ENCODE assay signal across 8 cellular contexts in genomic region chr19:1605236-1606137, GRCh38. TPM values are rescaled to one million over a fixed set of nuclear protein-coding genes. Genes with fewer than 3 reads are reported as not detected.
DNase-seq lines count a peak whose midpoint lies in the region; ATAC-seq and TF ChIP-seq lines count a peak whose summit lies in the region.

TSS of gene UQCR11 (minus strand) at chr19:1605462. CDS start at chr19:1605409, 53 bp downstream.

- H3K27me3 Mint-ChIP-seq in activated naive CD4-positive, alpha-beta T cell treated with anti-CD3 and anti-CD28 coated beads, Interleukin-2, amount 50 U/mL, for 24 hours: no peaks in the 10 kb centered on the region

- CTCF ChIA-PET in GM10248 (lab: Yijun Ruan, JAX): interaction anchor here (0.7 to 4.6 kb wide), 8 partner anchors 11 to 165 kb away, joined by 3 to 19 read pairs (median 4); no protein-coding TSS in a partner anchor

- ATAC-seq in HG02588 (IDR thresholded peaks at IDR 0.05; ENCODE audit: unreplicated experiment) (peak; percentile 79), SK-N-SH treated with all-trans-retinoic acid at 6 μM for 48 hours (peak; percentile 91)

- no peaks in the 10 kb centered on the region for H3K9me3 Mint-ChIP-seq in activated naive CD4-positive, alpha-beta T cell treated with anti-CD3 and anti-CD28 coated beads, Interleukin-2, amount 50 U/mL, for 24 hours

- peak within 1 kb of the TSS; percentile 87 for H3K27ac ChIP-seq in temporal lobe (ENCODE audit: low read depth, low read length)

- TF ChIP-seq CTCF in GM10248 (IDR thresholded peaks at IDR 0.05; ENCODE audit: control extremely low read depth, extremely low read depth, low read depth, missing control alignments): peak; percentile 67

- POLR2A ChIA-PET in GM10248 (lab: Yijun Ruan, JAX): interaction anchor here (0.6 kb wide), 1 partner anchor 53 kb away, joined by 5 read pairs; no protein-coding TSS in a partner anchor

- DNase-seq in GM10248 (ENCODE audit: extremely low spot score) (peak; percentile 97), NCI-H1092 (lab: John Stamatoyannopoulos, UW) (peak; percentile 90), globus pallidus (ENCODE audit: low spot score) (peak; percentile 97), occipital lobe (lab: John Stamatoyannopoulos, UW) (peak; percentile 92)

- H3K36me3 Mint-ChIP-seq in activated naive CD4-positive, alpha-beta T cell treated with anti-CD3 and anti-CD28 coated beads, Interleukin-2, amount 50 U/mL, for 24 hours: peaks cover 2% of the 10 kb centered on the region

- peaks cover 39% of the 10 kb centered on the region for H3K4me1 Mint-ChIP-seq in activated naive CD4-positive, alpha-beta T cell treated with anti-CD3 and anti-CD28 coated beads, Interleukin-2, amount 50 U/mL, for 24 hours

- peak within 1 kb of the TSS; percentile 99 for H3K4me3 Mint-ChIP-seq in activated naive CD4-positive, alpha-beta T cell treated with anti-CD3 and anti-CD28 coated beads, Interleukin-2, amount 50 U/mL, for 24 hours

- H3K27ac Mint-ChIP-seq in activated naive CD4-positive, alpha-beta T cell treated with anti-CD3 and anti-CD28 coated beads, Interleukin-2, amount 50 U/mL, for 24 hours: peak within 1 kb of the TSS; percentile 100

TF ChIP-seq in SK-N-SH treated with all-trans-retinoic acid at 6 μM for 48 hours, 23 proteins besides CTCF, POLR2A, EP300 and RAD21:
- TF ChIP-seq TCF4 (CRISPR knock-in tag; IDR thresholded peaks at IDR 0.05; ENCODE audit: borderline replicate concordance) (no peak), POU6F1 (CRISPR knock-in tag; IDR thresholded peaks at IDR 0.05; ENCODE audit: borderline replicate concordance, low read depth) (no peak), ZNF565 (CRISPR knock-in tag; conservative IDR thresholded peaks at IDR 0.05; ENCODE audit: low read depth) (no peak), RARB (CRISPR knock-in tag; IDR thresholded peaks at IDR 0.05) (no peak), ZNF70 (CRISPR knock-in tag; IDR thresholded peaks at IDR 0.05) (no peak), ZFP3 (CRISPR knock-in tag; IDR thresholded peaks at IDR 0.05) (no peak), CSRNP3 (CRISPR knock-in tag; IDR thresholded peaks at IDR 0.05) (no peak), CREB5 (CRISPR knock-in tag; IDR thresholded peaks at IDR 0.05; ENCODE audit: low read depth) (no peak), TOX (CRISPR knock-in tag; IDR thresholded peaks at IDR 0.05; ENCODE audit: borderline replicate concordance) (no peak), ESRRG (CRISPR knock-in tag; IDR thresholded peaks at IDR 0.05) (no peak), PPARA (CRISPR knock-in tag; IDR thresholded peaks at IDR 0.05; ENCODE audit: borderline replicate concordance) (no peak), OSR1 (CRISPR knock-in tag; IDR thresholded peaks at IDR 0.05) (no peak), ARNTL (CRISPR knock-in tag; IDR thresholded peaks at IDR 0.05; ENCODE audit: borderline replicate concordance, low read depth) (no peak), ISL1 (CRISPR knock-in tag; IDR thresholded peaks at IDR 0.05) (no peak), BACH2 (CRISPR knock-in tag; IDR thresholded peaks at IDR 0.05; ENCODE audit: borderline replicate concordance) (no peak), GLIS3 (CRISPR knock-in tag; IDR thresholded peaks at IDR 0.05) (no peak)

RNA-seq across cellular contexts. Expression of gene UQCR11, which starts in this region (rescaled TPM):
- 39.6 TPM for total RNA-seq in occipital lobe
- 30.7 TPM for total RNA-seq in temporal lobe

Comparison
In these comparisons a context has a peak if more than half of its experiments do, and no peak if none do; other contexts are left out.
1. Peak in every context shown above with its lines: DNase-seq, ATAC-seq and H3K27ac ChIP-seq.